ENCODE assay signal across 16 cellular contexts in genomic region chr12:272942-273906, GRCh38. TPM values are rescaled to one million over a fixed set of nuclear protein-coding genes. Genes with fewer than 3 reads are reported as not detected.
"Had no signal": no experiment of that assay in that cellular context is flagged by ENCODE, and none has a peak within 500 bp of the region (broad histone marks: within the 10 kb centered on the region; RNA-seq: fewer than 3 reads in every experiment).

No MANE protein-coding gene starts in this region.

- H3K4me3 ChIP-seq: SK-N-MC, smooth muscle cell, upper lobe of left lung had no signal

- H3K4me1 ChIP-seq: upper lobe of left lung had no signal

- H3K9me3 Mint-ChIP-seq: activated T-cell treated with anti-CD3 and anti-CD28 coated beads, Interleukin-2, amount 50 U/mL, for 4 hours; central memory CD8-positive, alpha-beta T cell; endodermal cell; T-cell had no signal

- H3K27me3 ChIP-seq: upper lobe of left lung had no signal

- H3K27me3 Mint-ChIP-seq: central memory CD8-positive, alpha-beta T cell; T-cell had no signal

- H3K27ac Mint-ChIP-seq: endodermal cell, T-cell had no signal

- H3K27ac ChIP-seq: SK-N-MC, upper lobe of left lung, VCaP had no signal

- DNase-seq: activated CD4-positive, alpha-beta T cell treated with anti-CD3 and anti-CD28 coated beads for 4 hours; activated naive CD4-positive, alpha-beta T cell; activated T-cell treated with anti-CD3 and anti-CD28 coated beads, Interleukin-2, amount 50 U/mL, for 4 hours; endodermal cell; hypothalamus; right cardiac atrium; T-cell; T1000; upper lobe of left lung had no signal

- H3K36me3 ChIP-seq: upper lobe of left lung had no signal

- ATAC-seq: esophagus mucosa, T-cell had no signal

- H3K4me1 Mint-ChIP-seq: T-cell had no signal

- H3K9me3 ChIP-seq: upper lobe of left lung had no signal

- H3K4me3 Mint-ChIP-seq: activated T-cell treated with anti-CD3 and anti-CD28 coated beads, Interleukin-2, amount 50 U/mL, for 4 hours; central memory CD8-positive, alpha-beta T cell; endodermal cell; T-cell had no signal

RNA-seq across cellular contexts. Expression of gene SLC6A13, which starts 10.6 kb away (rescaled TPM):
- total RNA-seq: esophagus mucosa, glomerular endothelial cell, lower leg skin had no signal

RNA-seq across cellular contexts. Expression of gene SLC6A12, which starts 59.3 kb away (rescaled TPM):
- polyA plus RNA-seq: smooth muscle cell had no signal
